30 cellular contexts compared by ENCODE assay signal in genomic region chr2:182248362-182248761, GRCh38.
DNase-seq lines count a peak whose midpoint lies in the region; ATAC-seq, FAIRE-seq and TF ChIP-seq lines count a peak whose summit lies in the region.
"Had no signal": no experiment of that assay in that cellular context is flagged by ENCODE, and none has a peak within 500 bp of the region (broad histone marks: within the 10 kb centered on the region; RNA-seq: fewer than 3 reads in every experiment).

No MANE protein-coding gene starts in this region.

- H2BK12ac ChIP-seq in mesenchymal stem cell (ENCODE audit: low read length in 2 of 2) = no peak overlapping the region

- H3K27me3 ChIP-seq in liver (ENCODE audit: control insufficient read depth in 4 of 4, insufficient read depth in 4 of 4, low read length in 3 of 4) (no peaks in the 10 kb centered on the region), HepG2 (ENCODE audit: control insufficient read depth in 1 of 2, insufficient read depth in 2 of 2, low read length in 2 of 2) (no peaks in the 10 kb centered on the region), mesenchymal stem cell (ENCODE audit: control insufficient read depth in 1 of 2, insufficient read depth in 1 of 2, low read length in 2 of 2) (no peaks in the 10 kb centered on the region), pancreas (no peaks in the 10 kb centered on the region)
- H3K27me3 ChIP-seq: body of pancreas, SJCRH30, uterus had no signal

- CTCF ChIA-PET in HepG2 (lab: Yijun Ruan, JAX; ENCODE audit: low intra/inter-chr PET ratio, low total read pairs) = no interaction called here

- FAIRE-seq in HepG2 (lab: Jason Lieb, UNC) (no peak), pancreas (lab: Jason Lieb, UNC) (no peak)
- FAIRE-seq: GM19239, islet of Langerhans, small intestine had no signal

- no peaks in the 10 kb centered on the region for H3K79me2 ChIP-seq in HepG2 (ENCODE audit: insufficient read depth, low read length)

- no peak overlapping the region for H2AFZ ChIP-seq in HepG2 (ENCODE audit: low read length)
- H2AFZ ChIP-seq in mesenchymal stem cell (ENCODE audit: low read depth, low read length) = no peak overlapping the region

- TF ChIP-seq RAD21 in liver (IDR thresholded peaks at IDR 0.05) (no peak), HepG2 (CRISPR knock-in tag; IDR thresholded peaks at IDR 0.05) (no peak)

- H4K91ac ChIP-seq in mesenchymal stem cell (ENCODE audit: low read length) = no peak overlapping the region

- no peaks in the 10 kb centered on the region for H4K20me1 ChIP-seq in HepG2 (ENCODE audit: insufficient read depth, low read length)

- H3K23ac ChIP-seq in mesenchymal stem cell (ENCODE audit: low read length in 2 of 2) = no peak overlapping the region

- H3K14ac ChIP-seq in mesenchymal stem cell (ENCODE audit: low read length in 2 of 2) = no peak overlapping the region

- no peaks in the 10 kb centered on the region for H3K9me3 ChIP-seq in liver (ENCODE audit: control insufficient read depth in 4 of 4, low read length in 3 of 4)
- no peaks in the 10 kb centered on the region for H3K9me3 ChIP-seq in HepG2 (ENCODE audit: low read length)
- no peaks in the 10 kb centered on the region for H3K9me3 ChIP-seq in mesenchymal stem cell (ENCODE audit: control insufficient read depth, low read length)
- H3K9me3 ChIP-seq in pancreas = no peaks in the 10 kb centered on the region
- H3K9me3 ChIP-seq: body of pancreas, Caco-2, lower lobe of right lung, mucosa of descending colon, prostate gland, uterus had no signal

- POLR2A ChIA-PET in HepG2 (lab: Yijun Ruan, JAX) = no interaction called here

- no peak for DNase-seq in HepG2 (ENCODE audit: low spot score)
- DNase-seq in NCI-H446 treated with DMSO at 0.1 percent for 48 hours (lab: John Stamatoyannopoulos, UW) = peak; percentile 43
- no peak for DNase-seq in mesenchymal stem cell
- DNase-seq in NCI-H1436 treated with DMSO at 0.1 percent for 48 hours (lab: John Stamatoyannopoulos, UW) = no peak
- no peak for DNase-seq in GM13976 (ENCODE audit: low spot score)
- no peak for DNase-seq in pancreas
- DNase-seq: activated CD8-positive, alpha-beta T cell treated with anti-CD3 and anti-CD28 coated beads for 36 hours; activated gamma-delta T cell treated with Interleukin-2 at 50 U/mL for 16 hours; activated T-cell treated with anti-CD3 and anti-CD28 coated beads for 4 hours; body of pancreas; Caco-2; effector CD4-positive, alpha-beta T cell; EL; foreskin fibroblast; HCEC 1CT; lower lobe of right lung; mucosa of descending colon; NCI-H510A treated with DMSO at 0.1 percent for 48 hours; small intestine; T-helper 1 cell; uterus had no signal

- intact Hi-C loops in HepG2 (cut with micrococcal nuclease; ENCODE audit: unreplicated experiment) = no loop called here
- intact Hi-C loops in pancreas (cut with DNase I) = no loop called here

- no peak for TF ChIP-seq CTCF in liver (IDR thresholded peaks at IDR 0.05; ENCODE audit: low read depth, low read length, missing input control)
- TF ChIP-seq CTCF in HepG2 (CRISPR knock-in tag; IDR thresholded peaks at IDR 0.05) = no peak
- TF ChIP-seq CTCF in GM13976 (IDR thresholded peaks at IDR 0.05; ENCODE audit: borderline replicate concordance, control extremely low read depth, extremely low read depth, insufficient read depth, missing control alignments) = no peak
- TF ChIP-seq CTCF in pancreas (IDR thresholded peaks at IDR 0.05) = no peak

- H3K79me1 ChIP-seq in mesenchymal stem cell (replicated peaks; ENCODE audit: low read length, poor library complexity, severe bottlenecking) = no peaks in the 10 kb centered on the region

- no peak overlapping the region for H3K27ac ChIP-seq in liver (ENCODE audit: low read depth in 1 of 2, low read length in 2 of 2)
- H3K27ac ChIP-seq in HepG2 (ENCODE audit: extremely low read length, insufficient read depth, low read length) = no peak overlapping the region
- H3K27ac ChIP-seq in mesenchymal stem cell (ENCODE audit: low read length, poor library complexity, severe bottlenecking) = no peak overlapping the region
- no peak overlapping the region for H3K27ac ChIP-seq in pancreas
- H3K27ac ChIP-seq: body of pancreas, epithelial cell of prostate, lower lobe of right lung, prostate gland, SJCRH30, uterus had no signal

- 73% methylated on average over 6 of the region's 6 CpGs for WGBS in liver
- 22% methylated on average over 6 of the region's 6 CpGs for WGBS in HepG2 (ENCODE audit: low lambda C conversion rate)
- WGBS in mesenchymal stem cell = 87% methylated on average over 5 of the region's 6 CpGs
- WGBS in pancreas, 2 donors = 77 to 82% methylated on average over 6 of the region's 6 CpGs

- H2BK15ac ChIP-seq in mesenchymal stem cell (ENCODE audit: low read depth, poor library complexity, severe bottlenecking) = no peak overlapping the region

- no peaks in the 10 kb centered on the region for H3K36me3 ChIP-seq in liver (ENCODE audit: control insufficient read depth in 4 of 4, insufficient read depth in 3 of 4, low read depth in 1 of 4, low read length in 3 of 4)
- no peaks in the 10 kb centered on the region for H3K36me3 ChIP-seq in HepG2 (replicated peaks in 1 of 2; ENCODE audit: control insufficient read depth in 1 of 2, insufficient read depth in 2 of 2, low read length in 2 of 2)
- no peaks in the 10 kb centered on the region for H3K36me3 ChIP-seq in mesenchymal stem cell (ENCODE audit: control insufficient read depth in 1 of 2, insufficient read depth in 2 of 2, low read depth in 1 of 2, low read length in 2 of 2)
- no peaks in the 10 kb centered on the region for H3K36me3 ChIP-seq in pancreas
- H3K36me3 ChIP-seq: lower lobe of right lung, prostate gland, SJCRH30, uterus had no signal

- no peak overlapping the region for H2AK5ac ChIP-seq in mesenchymal stem cell (ENCODE audit: low read length, severe bottlenecking)

- H2BK5ac ChIP-seq in mesenchymal stem cell (ENCODE audit: low read depth, low read length, poor library complexity, severe bottlenecking) = no peak overlapping the region

- H3K4me1 ChIP-seq in liver (ENCODE audit: control insufficient read depth in 4 of 4, insufficient read depth in 4 of 4, low read length in 3 of 4) = no peaks in the 10 kb centered on the region
- no peaks in the 10 kb centered on the region for H3K4me1 ChIP-seq in HepG2 (ENCODE audit: insufficient read depth, low read length)
- no peaks in the 10 kb centered on the region for H3K4me1 ChIP-seq in mesenchymal stem cell (ENCODE audit: control insufficient read depth, insufficient read depth, low read depth, low read length)
- no peaks in the 10 kb centered on the region for H3K4me1 ChIP-seq in pancreas
- H3K4me1 ChIP-seq: body of pancreas, Caco-2, lower lobe of right lung, prostate gland, uterus had no signal

- H3K4me2 ChIP-seq in HepG2 (ENCODE audit: low read depth, low read length) (no peak overlapping the region), mesenchymal stem cell (ENCODE audit: low read length, poor library complexity, severe bottlenecking) (no peak overlapping the region)

- H3K4me3 ChIP-seq in liver (ENCODE audit: low read depth in 1 of 3, low read length in 3 of 3) = no peak overlapping the region
- H3K4me3 ChIP-seq in HepG2 (replicated peaks in 1 of 3; ENCODE audit: insufficient read depth in 1 of 3, low read depth in 2 of 3, low read length in 3 of 3) = no peak overlapping the region
- peak overlapping the region in 1 of 2 experiments; percentile 29 for H3K4me3 ChIP-seq in mesenchymal stem cell (ENCODE audit: insufficient read depth in 1 of 2, low read depth in 1 of 2, low read length in 2 of 2)
- H3K4me3 ChIP-seq in pancreas = no peak overlapping the region
- H3K4me3 ChIP-seq: body of pancreas, lower lobe of right lung, mucosa of descending colon, prostate gland, SJCRH30, uterus had no signal

- no peak for ATAC-seq in HepG2
- no peak for ATAC-seq in pancreas
- no peak for ATAC-seq in GM18502 (IDR thresholded peaks at IDR 0.05; ENCODE audit: poor library complexity, unreplicated experiment)
- ATAC-seq: activated CD4-positive, CD25-positive, alpha-beta regulatory T cell treated with anti-CD3 and anti-CD28 coated beads, Interleukin-2, amount 50 U/mL, for 24 hours; activated CD8-positive, alpha-beta T cell treated with anti-CD3 and anti-CD28 coated beads for 36 hours; body of pancreas; lower lobe of right lung; mucosa of descending colon; Panc1 had no signal

- in situ Hi-C loops in HepG2 (cut with HindIII; ENCODE audit: extremely low pct_ligation_motif_present, low pct_unique_long_range_greater_than_20kb) (no loop called here), GM13976 (cut with MboI; ENCODE audit: low sequenced_read_pairs, unreplicated experiment) (no loop called here)

- H3K9ac ChIP-seq in liver (ENCODE audit: low read depth in 1 of 2, low read length in 2 of 2) = no peak overlapping the region
- H3K9ac ChIP-seq in HepG2 (ENCODE audit: insufficient read depth, low read depth, low read length) = no peak overlapping the region
- peak overlapping the region; percentile 22 for H3K9ac ChIP-seq in mesenchymal stem cell (ENCODE audit: low read length)

- TF ChIP-seq POLR2A in HepG2 (IDR thresholded peaks at IDR 0.05; ENCODE audit: insufficient read depth in 1 of 2, low read depth in 2 of 2, low read length in 2 of 2) = no peak

- no peak overlapping the region for H4K8ac ChIP-seq in mesenchymal stem cell (ENCODE audit: low read length)

- no peak overlapping the region for H2BK120ac ChIP-seq in mesenchymal stem cell (ENCODE audit: low read depth, low read length)

- no peak overlapping the region for H3K4ac ChIP-seq in mesenchymal stem cell (ENCODE audit: low read depth in 1 of 2, low read length in 2 of 2)

- no peak overlapping the region for H3K18ac ChIP-seq in mesenchymal stem cell (ENCODE audit: low read depth in 1 of 2, low read length in 2 of 2)

- no TSS peak for BruUV-seq in HepG2 (replicated peaks; lab: Mats Ljungman, UMichigan)

- TF ChIP-seq EP300 in HepG2 (IDR thresholded peaks at IDR 0.05; ENCODE audit: low read depth in 2 of 2, low read length in 2 of 2) = no peak
- TF ChIP-seq EP300 in HepG2 (CRISPR knock-in tag; IDR thresholded peaks at IDR 0.05; ENCODE audit: borderline replicate concordance) = no peak

TF ChIP-seq in liver, 16 proteins besides CTCF, POLR2A, EP300 and RAD21 (continues in another document):
- TF ChIP-seq FOXA1 (IDR thresholded peaks at IDR 0.05) (no peak), RXRA (IDR thresholded peaks at IDR 0.05) (no peak), TAF1 (conservative IDR thresholded peaks at IDR 0.05) (no peak), NR2F2 (IDR thresholded peaks at IDR 0.05) (peak; percentile 59), ATF3 (IDR thresholded peaks at IDR 0.05) (no peak)

TF ChIP-seq in HepG2, 621 proteins besides CTCF, POLR2A, EP300 and RAD21 (continues in another document):
- TF ChIP-seq ZNF550 (CRISPR knock-in tag; IDR thresholded peaks at IDR 0.05; ENCODE audit: borderline replicate concordance) (no peak), ZNF557 (CRISPR knock-in tag; IDR thresholded peaks at IDR 0.05) (no peak), TGIF2 (CRISPR knock-in tag; IDR thresholded peaks at IDR 0.05) (no peak)
